In genomic region chr1:175373786-175374623, GRCh38 we compare ENCODE assay signal across 1 cellular context.
TF ChIP-seq lines count a peak whose summit lies in the region.

No MANE protein-coding gene starts in this region.

TF ChIP-seq in K562, 482 proteins besides CTCF, POLR2A, EP300 and RAD21 (continued from another document):
- TF ChIP-seq DEAF1 (CRISPR knock-in tag; IDR thresholded peaks at IDR 0.05), result peak; percentile 72; the same call in 1 of the 2 replicates
TF ChIP-seq in K562: peak in this region for 11.
